19 cellular contexts compared by ENCODE assay signal in genomic region chr6:80623066-80623815, GRCh38.
DNase-seq lines count a peak whose midpoint lies in the region; ATAC-seq lines count a peak whose summit lies in the region.
"Had no signal": no experiment of that assay in that cellular context is flagged by ENCODE, and none has a peak within 500 bp of the region (broad histone marks: within the 10 kb centered on the region; RNA-seq: fewer than 3 reads in every experiment).

No MANE protein-coding gene starts in this region.

- H3K9ac ChIP-seq in mesenchymal stem cell (ENCODE audit: low read length) (no peak overlapping the region), subcutaneous abdominal adipose tissue (ENCODE audit: low read length in 5 of 5) (no peak overlapping the region)
- H3K9ac ChIP-seq: KMS-11 had no signal

- no peak overlapping the region for H2BK15ac ChIP-seq in mesenchymal stem cell (ENCODE audit: low read depth, poor library complexity, severe bottlenecking)

- no peak overlapping the region for H2AFZ ChIP-seq in mesenchymal stem cell (ENCODE audit: low read depth, low read length)

- peak; percentile 79 for DNase-seq in NCI-H2029 (lab: John Stamatoyannopoulos, UW)
- no peak for DNase-seq in caudate nucleus (lab: John Stamatoyannopoulos, UW)
- DNase-seq in mesenchymal stem cell = no peak
- no peak for DNase-seq in superior temporal gyrus (ENCODE audit: extremely low spot score)
- DNase-seq in AG20443 (ENCODE audit: low spot score) = no peak
- no peak for DNase-seq in retina
- DNase-seq: ACHN; AML-193; Caco-2; CD4-positive, alpha-beta T cell; DND-41; EL; GOT3; H9 had no signal

- H3K27me3 ChIP-seq in mesenchymal stem cell (ENCODE audit: control insufficient read depth in 1 of 2, insufficient read depth in 1 of 2, low read length in 2 of 2) (no peaks in the 10 kb centered on the region), subcutaneous abdominal adipose tissue (ENCODE audit: control insufficient read depth in 5 of 5, insufficient read depth in 4 of 5, low read length in 5 of 5) (no peaks in the 10 kb centered on the region)

- H3K4me2 ChIP-seq in mesenchymal stem cell (ENCODE audit: low read length, poor library complexity, severe bottlenecking) = no peak overlapping the region
- H3K4me2 ChIP-seq: KMS-11 had no signal

- no peak overlapping the region for H4K8ac ChIP-seq in mesenchymal stem cell (ENCODE audit: low read length)

- H3K4me3 ChIP-seq in mesenchymal stem cell (ENCODE audit: insufficient read depth in 1 of 2, low read depth in 1 of 2, low read length in 2 of 2) (no peak overlapping the region), subcutaneous abdominal adipose tissue (ENCODE audit: low read depth in 1 of 5, low read length in 5 of 5) (peak overlapping the region in 1 of 5 donors; percentile 35)
- H3K4me3 ChIP-seq: GM12878 had no signal

- no peaks in the 10 kb centered on the region for H3K4me1 ChIP-seq in mesenchymal stem cell (ENCODE audit: control insufficient read depth, insufficient read depth, low read depth, low read length)
- H3K4me1 ChIP-seq in subcutaneous abdominal adipose tissue (ENCODE audit: control insufficient read depth in 5 of 5, insufficient read depth in 5 of 5, low read length in 5 of 5) = peaks cover 0 to 19% (median 10%) of the 10 kb centered on the region in 5 donors
- H3K4me1 ChIP-seq: Caco-2 had no signal

- H3K79me1 ChIP-seq in mesenchymal stem cell (replicated peaks; ENCODE audit: low read length, poor library complexity, severe bottlenecking) = no peaks in the 10 kb centered on the region

- H3K18ac ChIP-seq in mesenchymal stem cell (ENCODE audit: low read depth in 1 of 2, low read length in 2 of 2) = peak overlapping the region in 1 of 2 experiments; percentile 9

- H3K27ac ChIP-seq in caudate nucleus (ENCODE audit: low read depth, low read length) (peak overlapping the region; percentile 36), mesenchymal stem cell (ENCODE audit: low read length, poor library complexity, severe bottlenecking) (no peak overlapping the region), subcutaneous abdominal adipose tissue (ENCODE audit: low read depth, low read length) (peak overlapping the region; percentile 30)
- H3K27ac ChIP-seq: C4-2B, KMS-11 had no signal

- H3K14ac ChIP-seq in mesenchymal stem cell (ENCODE audit: low read length in 2 of 2) = no peak overlapping the region

- peaks cover 20% of the 10 kb centered on the region for H3K9me3 ChIP-seq in mesenchymal stem cell (ENCODE audit: control insufficient read depth, low read length)
- H3K9me3 ChIP-seq in subcutaneous abdominal adipose tissue (ENCODE audit: control insufficient read depth in 5 of 5, low read length in 5 of 5) = peaks cover 0 to 6% (median 0%) of the 10 kb centered on the region in 5 donors
- H3K9me3 ChIP-seq: Caco-2 had no signal

- no peak overlapping the region for H2AK5ac ChIP-seq in mesenchymal stem cell (ENCODE audit: low read length, severe bottlenecking)

- H4K91ac ChIP-seq in mesenchymal stem cell (ENCODE audit: low read length) = no peak overlapping the region

- ATAC-seq in GM21576 (IDR thresholded peaks at IDR 0.05; ENCODE audit: unreplicated experiment) = no peak
- ATAC-seq: GM12878 had no signal

- no peak overlapping the region for H3K4ac ChIP-seq in mesenchymal stem cell (ENCODE audit: low read depth in 1 of 2, low read length in 2 of 2)

- no peak overlapping the region for H2BK5ac ChIP-seq in mesenchymal stem cell (ENCODE audit: low read depth, low read length, poor library complexity, severe bottlenecking)

- H3K36me3 ChIP-seq in mesenchymal stem cell (ENCODE audit: control insufficient read depth in 1 of 2, insufficient read depth in 2 of 2, low read depth in 1 of 2, low read length in 2 of 2) = no peaks in the 10 kb centered on the region
- no peaks in the 10 kb centered on the region for H3K36me3 ChIP-seq in subcutaneous abdominal adipose tissue (ENCODE audit: control insufficient read depth in 5 of 5, insufficient read depth in 5 of 5, low read length in 5 of 5)

- H2BK12ac ChIP-seq in mesenchymal stem cell (ENCODE audit: low read length in 2 of 2) = peak overlapping the region; percentile 11 to 54

- no peak overlapping the region for H2BK120ac ChIP-seq in mesenchymal stem cell (ENCODE audit: low read depth, low read length)

- no peak overlapping the region for H3K23ac ChIP-seq in mesenchymal stem cell (ENCODE audit: low read length in 2 of 2)
